In genomic region chr3:152268501-152269422, GRCh38 we compare ENCODE assay signal across 8 cellular contexts. TPM values are rescaled to one million over a fixed set of nuclear protein-coding genes. Genes with fewer than 3 reads are reported as not detected.
DNase-seq lines count a peak whose midpoint lies in the region; ATAC-seq, FAIRE-seq and TF ChIP-seq lines count a peak whose summit lies in the region.

TSS of gene MBNL1 (plus strand) at chr3:152268929. CDS start at chr3:152300194, 31,265 bp downstream.

- H2BK20ac ChIP-seq in IMR-90 (ENCODE audit: low read depth, low read length) = peak within 1 kb of the TSS; percentile 91

- H3K23ac ChIP-seq in IMR-90 (ENCODE audit: low read depth, low read length) = peak within 1 kb of the TSS; percentile 98

- H2AK5ac ChIP-seq in IMR-90 (ENCODE audit: low read depth, low read length) = peak within 1 kb of the TSS; percentile 92

- peak within 1 kb of the TSS; percentile 96 for H4K91ac ChIP-seq in IMR-90 (ENCODE audit: insufficient read depth, low read depth, low read length)

- H3K56ac ChIP-seq in IMR-90 (ENCODE audit: extremely low read depth, insufficient read depth, low read length) = peak within 1 kb of the TSS; percentile 97

- peaks cover 0 to 17% of the 10 kb centered on the region in 2 experiments; a peak in 3 of 4 replicates for H3K79me1 ChIP-seq in IMR-90 (ENCODE audit: low read depth in 1 of 2, low read length in 2 of 2)

- no peaks in the 10 kb centered on the region for H3K36me3 ChIP-seq in IMR-90 (ENCODE audit: control insufficient read depth, insufficient read depth, low read length)
- H3K36me3 ChIP-seq in endothelial cell of umbilical vein (ENCODE audit: control insufficient read depth in 2 of 2, extremely low read depth in 1 of 2, insufficient read depth in 2 of 2, low read length in 2 of 2) = no peaks in the 10 kb centered on the region

- H3K4me3 ChIP-seq in IMR-90 (ENCODE audit: insufficient read depth, low read depth, low read length) = peak within 1 kb of the TSS; percentile 88
- H3K4me3 ChIP-seq in endothelial cell of umbilical vein (replicated peaks in 1 of 3; ENCODE audit: insufficient read depth in 1 of 3, low read depth in 1 of 3, low read length in 3 of 3) = peak within 1 kb of the TSS; percentile 71 to 97 (median 82)

- no peak for FAIRE-seq in endothelial cell of umbilical vein (lab: Jason Lieb, UNC)

- intact Hi-C loops in Calu3 (cut with micrococcal nuclease; ENCODE audit: unreplicated experiment) = loop anchor here (2.0 to 5.0 kb wide), 5 partner anchors 30 to 241 kb away; no protein-coding TSS in a partner anchor
- intact Hi-C loops in IMR-90 (cut with micrococcal nuclease) = loop anchor here (1.0 to 10.0 kb wide), 5 partner anchors 54 to 242 kb away; no protein-coding TSS in a partner anchor
- intact Hi-C loops in endothelial cell of umbilical vein (cut with micrococcal nuclease) = loop anchor here (1.0 to 5.0 kb wide), 9 partner anchors 50 to 346 kb away; no protein-coding TSS in a partner anchor

- peak within 1 kb of the TSS; percentile 94 for H3K27ac Mint-ChIP-seq in Calu3 (ENCODE audit: unreplicated experiment)

- dilution Hi-C loops in IMR-90 (cut with HindIII; ENCODE audit: low sequenced_read_pairs, unreplicated experiment) = no loop called here
- dilution Hi-C loops in endothelial cell of umbilical vein (cut with MboI; ENCODE audit: extremely low pct_ligation_motif_present, low sequenced_read_pairs) = no loop called here

- H3K9me3 ChIP-seq in IMR-90 (ENCODE audit: control insufficient read depth, insufficient read depth, low read length) (no peaks in the 10 kb centered on the region), endothelial cell of umbilical vein (replicated peaks; ENCODE audit: control insufficient read depth, insufficient read depth, low read length) (no peaks in the 10 kb centered on the region)

- TF ChIP-seq CTCF in Calu3 (IDR thresholded peaks at IDR 0.05; ENCODE audit: unreplicated experiment) (no peak), IMR-90 (conservative IDR thresholded peaks at IDR 0.05; ENCODE audit: low read depth, low read length) (no peak), endothelial cell of umbilical vein (IDR thresholded peaks at IDR 0.05; ENCODE audit: extremely low read depth in 1 of 2, insufficient read depth in 1 of 2, low read depth in 1 of 2, low read length in 2 of 2) (no peak)

- peak within 1 kb of the TSS; percentile 97 for H3K14ac ChIP-seq in IMR-90 (replicated peaks; ENCODE audit: low read depth, low read length)

- DNase-seq in Calu3 (peak; percentile 80), IMR-90 (peak; percentile 70), OCI-M2 (lab: John Stamatoyannopoulos, UW; ENCODE audit: unreplicated experiment) (peak; percentile 81), activated T-cell treated with anti-CD3 and anti-CD28 coated beads for 24 hours (ENCODE audit: low read depth) (peak; percentile 84), endothelial cell of umbilical vein (ENCODE audit: low read depth, low spot score) (peak; percentile 91), middle frontal gyrus (ENCODE audit: extremely low spot score, low spot score) (peak; percentile 57)
- DNase-seq in stimulated activated CD8-positive, alpha-beta memory T cell treated with anti-CD3 and anti-CD28 coated beads, Interleukin-2, amount 100 ng/mL, for 48 hours (ENCODE audit: low read depth in 2 of 2) = peak; percentile 72 to 75

- BruUV-seq in Calu3 (replicated peaks; lab: Mats Ljungman, UMichigan) = TSS peak; percentile 51
- BruUV-seq in IMR-90 (replicated peaks; lab: Mats Ljungman, UMichigan) = no TSS peak
- BruUV-seq in endothelial cell of umbilical vein (replicated peaks; lab: Mats Ljungman, UMichigan) = TSS peak; percentile 33

- in situ Hi-C loops in IMR-90 (cut with MboI; ENCODE audit: low sequenced_read_pairs) = no loop called here

- peak; percentile 84 for TF ChIP-seq POLR2A in IMR-90 (IDR thresholded peaks at IDR 0.05; ENCODE audit: low read depth, low read length)
- TF ChIP-seq POLR2A in endothelial cell of umbilical vein (IDR thresholded peaks at IDR 0.05; ENCODE audit: low read depth, low read length) = peak; percentile 94

- H2BK15ac ChIP-seq in IMR-90 (ENCODE audit: low read depth, low read length) = peak within 1 kb of the TSS; percentile 92; the same call in 2 of the 3 replicates

- H4K20me1 ChIP-seq in IMR-90 (ENCODE audit: insufficient read depth, low read length) = 0 out of 2 replicates have a peak, but pooled peaks cover 4% of the 10 kb centered on the region
- H4K20me1 ChIP-seq in endothelial cell of umbilical vein (replicated peaks; ENCODE audit: control insufficient read depth, extremely low read depth, insufficient read depth, low read length) = no peaks in the 10 kb centered on the region

- TF ChIP-seq RAD21 in IMR-90 (IDR thresholded peaks at IDR 0.05; ENCODE audit: low read length) = 0 out of 2 replicates have a peak, but pooled peaks have one; percentile 11

- H3K9ac ChIP-seq in IMR-90 (ENCODE audit: low read depth, low read length) (peak within 1 kb of the TSS; percentile 99), endothelial cell of umbilical vein (replicated peaks; ENCODE audit: extremely low read depth, insufficient read depth, low read length) (peak within 1 kb of the TSS; percentile 98)

- H4K5ac ChIP-seq in IMR-90 (ENCODE audit: low read depth, low read length) = peak within 1 kb of the TSS; percentile 75

- H3K27me3 Mint-ChIP-seq in Calu3 (ENCODE audit: unreplicated experiment) = no peaks in the 10 kb centered on the region

- peaks cover 60% of the 10 kb centered on the region for H3K79me2 ChIP-seq in endothelial cell of umbilical vein (ENCODE audit: control insufficient read depth, insufficient read depth, low read length)

- peaks cover 68% of the 10 kb centered on the region for H3K36me3 Mint-ChIP-seq in Calu3 (ENCODE audit: insufficient read depth, unreplicated experiment)

- H2BK5ac ChIP-seq in IMR-90 (ENCODE audit: low read depth, low read length, poor library complexity, severe bottlenecking) = peak within 1 kb of the TSS; percentile 95

- 0% methylated on average over 18 of the region's 89 CpGs; no CpG with 5 or more reads in 1 of the 2 experiments for WGBS in IMR-90 (ENCODE audit: extremely low coverage in 2 of 2, insufficient read length in 1 of 2), 2 experiments

- peak within 1 kb of the TSS; percentile 88 for H3K4me3 Mint-ChIP-seq in Calu3 (ENCODE audit: low read depth, unreplicated experiment)

- peak within 1 kb of the TSS; percentile 99 for H3K27ac ChIP-seq in IMR-90 (ENCODE audit: insufficient read depth, low read length)
- H3K27ac ChIP-seq in endothelial cell of umbilical vein (ENCODE audit: insufficient read depth, low read depth, low read length) = peak within 1 kb of the TSS; percentile 86

- H3K4ac ChIP-seq in IMR-90 (ENCODE audit: low read depth, low read length) = peak within 1 kb of the TSS; percentile 97

- ATAC-seq in GM21515 (IDR thresholded peaks at IDR 0.05; ENCODE audit: unreplicated experiment) = peak; percentile 65
- peak; percentile 52 for ATAC-seq in IMR-90 (ENCODE audit: low read depth)

- POLR2A ChIA-PET in IMR-90 (lab: Charles Lee; ENCODE audit: unreplicated experiment) (interaction anchor here (0.6 to 1.8 kb wide), 8 partner anchors 11 to 293 kb away, joined by 3 to 10 read pairs (median 4); no protein-coding TSS in a partner anchor), endothelial cell of umbilical vein (lab: Charles Lee) (interaction anchor here (0.7 to 1.7 kb wide), 10 partner anchors 12 to 327 kb away, joined by 3 to 8 read pairs (median 4); no protein-coding TSS in a partner anchor)

- H3K4me1 Mint-ChIP-seq in Calu3 (ENCODE audit: low read depth, unreplicated experiment) = peaks cover 46% of the 10 kb centered on the region

- H3K27me3 ChIP-seq in IMR-90 (ENCODE audit: control insufficient read depth, insufficient read depth, low read length) (no peaks in the 10 kb centered on the region), endothelial cell of umbilical vein (ENCODE audit: control insufficient read depth in 2 of 2, insufficient read depth in 2 of 2, low read length in 2 of 2) (no peaks in the 10 kb centered on the region)

- H2BK120ac ChIP-seq in IMR-90 (ENCODE audit: low read depth, low read length) = peak within 1 kb of the TSS; percentile 99

- H3K4me2 ChIP-seq in IMR-90 (ENCODE audit: low read depth, low read length) (peak within 1 kb of the TSS; percentile 89), endothelial cell of umbilical vein (ENCODE audit: insufficient read depth, low read length) (peak within 1 kb of the TSS; percentile 66)

- H3K4me1 ChIP-seq in IMR-90 (ENCODE audit: control insufficient read depth, insufficient read depth, low read length) (peaks cover 6% of the 10 kb centered on the region), endothelial cell of umbilical vein (ENCODE audit: control insufficient read depth, extremely low read depth, insufficient read depth, low read length) (peaks cover 42% of the 10 kb centered on the region)

- peak within 1 kb of the TSS; percentile 56 to 94 for H4K8ac ChIP-seq in IMR-90 (ENCODE audit: low read depth in 2 of 2, low read length in 2 of 2)

- CTCF ChIA-PET in Calu3 (lab: Charles Lee) (interaction anchor here (0.5 to 2.0 kb wide), 12 partner anchors 10 to 637 kb away, joined by 3 to 11 read pairs (median 4); no protein-coding TSS in a partner anchor), IMR-90 (lab: Yijun Ruan, JAX) (interaction anchor here (1.6 kb wide), 1 partner anchor 36 kb away, joined by 3 read pairs; no protein-coding TSS in a partner anchor), endothelial cell of umbilical vein (lab: Charles Lee) (interaction anchor here (0.7 to 1.8 kb wide), 8 partner anchors 23 to 243 kb away, joined by 3 to 11 read pairs (median 4); no protein-coding TSS in a partner anchor)

- H3K9me3 Mint-ChIP-seq in Calu3 (ENCODE audit: low read depth, unreplicated experiment) = no peaks in the 10 kb centered on the region

- H2AK9ac ChIP-seq in IMR-90 (replicated peaks; ENCODE audit: low read depth, low read length, poor library complexity) = peak within 1 kb of the TSS; percentile 67

- peak within 1 kb of the TSS; percentile 91 for H2AFZ ChIP-seq in IMR-90 (replicated peaks; ENCODE audit: low read length, poor library complexity)
- no peak within 1 kb of the TSS for H2AFZ ChIP-seq in endothelial cell of umbilical vein (ENCODE audit: low read depth, low read length)

- H3K18ac ChIP-seq in IMR-90 (ENCODE audit: low read depth, low read length) = peak within 1 kb of the TSS; percentile 82

- H3K9me1 ChIP-seq in IMR-90 (ENCODE audit: insufficient read depth, low read length) = peaks cover 7% of the 10 kb centered on the region
- no peaks in the 10 kb centered on the region for H3K9me1 ChIP-seq in endothelial cell of umbilical vein (replicated peaks; ENCODE audit: control insufficient read depth, extremely low read depth, insufficient read depth, low read length)

RNA-seq across cellular contexts. Expression of gene MBNL1, which starts in this region (rescaled TPM):
- total RNA-seq in Calu3 (2022) (164 and 183 TPM in 2 replicates), IMR-90 (2012; rRNA removed) (515 and 664 TPM in 2 replicates), endothelial cell of umbilical vein (362 and 385 TPM in 2 replicates)
- polyA plus RNA-seq in IMR-90 (2012; rRNA removed) (127 and 129 TPM in 2 replicates), endothelial cell of umbilical vein (151 and 179 TPM in 2 replicates)
- 41.6 and 47.4 TPM in 2 replicates for polyA plus RNA-seq in IMR-90 (2012; cell fraction: cytosol; rRNA removed)
- 48.0 and 82.1 TPM in 2 replicates for polyA plus RNA-seq in IMR-90 (2012; cell fraction: nucleus; rRNA removed; ENCODE audit: low replicate concordance)
- 158 and 192 TPM in 2 replicates for polyA plus RNA-seq in endothelial cell of umbilical vein (2011; cell fraction: cytosol; rRNA removed)
- 245 and 296 TPM in 2 replicates for polyA plus RNA-seq in endothelial cell of umbilical vein (2011; cell fraction: nucleus; rRNA removed)
- 100 and 148 TPM in 2 replicates for polyA plus RNA-seq in endothelial cell of umbilical vein (2012)
- polyA minus RNA-seq in endothelial cell of umbilical vein = 604 and 704 TPM in 2 replicates
- 107 TPM for polyA minus RNA-seq in endothelial cell of umbilical vein (2011; cell fraction: cytosol; rRNA and poly(A)+ RNA removed)
- polyA minus RNA-seq in endothelial cell of umbilical vein (2011; cell fraction: nucleus; rRNA and poly(A)+ RNA removed) = 897 and 1,083 TPM in 2 replicates

Comparison
In these comparisons a context has a peak if more than half of its experiments do, and no peak if none do; other contexts are left out.
1. Peak in every context shown above with its lines: DNase-seq, ATAC-seq, H3K4me3 ChIP-seq and H3K27ac ChIP-seq.